1 cellular context compared by ENCODE assay signal in genomic region chr18:42961298-42961697, GRCh38.
TF ChIP-seq lines count a peak whose summit lies in the region.

No MANE protein-coding gene starts in this region.

TF ChIP-seq in H1, 55 proteins besides CTCF, POLR2A, EP300 and RAD21 (continued from another document):
- TF ChIP-seq, protein P1, sequence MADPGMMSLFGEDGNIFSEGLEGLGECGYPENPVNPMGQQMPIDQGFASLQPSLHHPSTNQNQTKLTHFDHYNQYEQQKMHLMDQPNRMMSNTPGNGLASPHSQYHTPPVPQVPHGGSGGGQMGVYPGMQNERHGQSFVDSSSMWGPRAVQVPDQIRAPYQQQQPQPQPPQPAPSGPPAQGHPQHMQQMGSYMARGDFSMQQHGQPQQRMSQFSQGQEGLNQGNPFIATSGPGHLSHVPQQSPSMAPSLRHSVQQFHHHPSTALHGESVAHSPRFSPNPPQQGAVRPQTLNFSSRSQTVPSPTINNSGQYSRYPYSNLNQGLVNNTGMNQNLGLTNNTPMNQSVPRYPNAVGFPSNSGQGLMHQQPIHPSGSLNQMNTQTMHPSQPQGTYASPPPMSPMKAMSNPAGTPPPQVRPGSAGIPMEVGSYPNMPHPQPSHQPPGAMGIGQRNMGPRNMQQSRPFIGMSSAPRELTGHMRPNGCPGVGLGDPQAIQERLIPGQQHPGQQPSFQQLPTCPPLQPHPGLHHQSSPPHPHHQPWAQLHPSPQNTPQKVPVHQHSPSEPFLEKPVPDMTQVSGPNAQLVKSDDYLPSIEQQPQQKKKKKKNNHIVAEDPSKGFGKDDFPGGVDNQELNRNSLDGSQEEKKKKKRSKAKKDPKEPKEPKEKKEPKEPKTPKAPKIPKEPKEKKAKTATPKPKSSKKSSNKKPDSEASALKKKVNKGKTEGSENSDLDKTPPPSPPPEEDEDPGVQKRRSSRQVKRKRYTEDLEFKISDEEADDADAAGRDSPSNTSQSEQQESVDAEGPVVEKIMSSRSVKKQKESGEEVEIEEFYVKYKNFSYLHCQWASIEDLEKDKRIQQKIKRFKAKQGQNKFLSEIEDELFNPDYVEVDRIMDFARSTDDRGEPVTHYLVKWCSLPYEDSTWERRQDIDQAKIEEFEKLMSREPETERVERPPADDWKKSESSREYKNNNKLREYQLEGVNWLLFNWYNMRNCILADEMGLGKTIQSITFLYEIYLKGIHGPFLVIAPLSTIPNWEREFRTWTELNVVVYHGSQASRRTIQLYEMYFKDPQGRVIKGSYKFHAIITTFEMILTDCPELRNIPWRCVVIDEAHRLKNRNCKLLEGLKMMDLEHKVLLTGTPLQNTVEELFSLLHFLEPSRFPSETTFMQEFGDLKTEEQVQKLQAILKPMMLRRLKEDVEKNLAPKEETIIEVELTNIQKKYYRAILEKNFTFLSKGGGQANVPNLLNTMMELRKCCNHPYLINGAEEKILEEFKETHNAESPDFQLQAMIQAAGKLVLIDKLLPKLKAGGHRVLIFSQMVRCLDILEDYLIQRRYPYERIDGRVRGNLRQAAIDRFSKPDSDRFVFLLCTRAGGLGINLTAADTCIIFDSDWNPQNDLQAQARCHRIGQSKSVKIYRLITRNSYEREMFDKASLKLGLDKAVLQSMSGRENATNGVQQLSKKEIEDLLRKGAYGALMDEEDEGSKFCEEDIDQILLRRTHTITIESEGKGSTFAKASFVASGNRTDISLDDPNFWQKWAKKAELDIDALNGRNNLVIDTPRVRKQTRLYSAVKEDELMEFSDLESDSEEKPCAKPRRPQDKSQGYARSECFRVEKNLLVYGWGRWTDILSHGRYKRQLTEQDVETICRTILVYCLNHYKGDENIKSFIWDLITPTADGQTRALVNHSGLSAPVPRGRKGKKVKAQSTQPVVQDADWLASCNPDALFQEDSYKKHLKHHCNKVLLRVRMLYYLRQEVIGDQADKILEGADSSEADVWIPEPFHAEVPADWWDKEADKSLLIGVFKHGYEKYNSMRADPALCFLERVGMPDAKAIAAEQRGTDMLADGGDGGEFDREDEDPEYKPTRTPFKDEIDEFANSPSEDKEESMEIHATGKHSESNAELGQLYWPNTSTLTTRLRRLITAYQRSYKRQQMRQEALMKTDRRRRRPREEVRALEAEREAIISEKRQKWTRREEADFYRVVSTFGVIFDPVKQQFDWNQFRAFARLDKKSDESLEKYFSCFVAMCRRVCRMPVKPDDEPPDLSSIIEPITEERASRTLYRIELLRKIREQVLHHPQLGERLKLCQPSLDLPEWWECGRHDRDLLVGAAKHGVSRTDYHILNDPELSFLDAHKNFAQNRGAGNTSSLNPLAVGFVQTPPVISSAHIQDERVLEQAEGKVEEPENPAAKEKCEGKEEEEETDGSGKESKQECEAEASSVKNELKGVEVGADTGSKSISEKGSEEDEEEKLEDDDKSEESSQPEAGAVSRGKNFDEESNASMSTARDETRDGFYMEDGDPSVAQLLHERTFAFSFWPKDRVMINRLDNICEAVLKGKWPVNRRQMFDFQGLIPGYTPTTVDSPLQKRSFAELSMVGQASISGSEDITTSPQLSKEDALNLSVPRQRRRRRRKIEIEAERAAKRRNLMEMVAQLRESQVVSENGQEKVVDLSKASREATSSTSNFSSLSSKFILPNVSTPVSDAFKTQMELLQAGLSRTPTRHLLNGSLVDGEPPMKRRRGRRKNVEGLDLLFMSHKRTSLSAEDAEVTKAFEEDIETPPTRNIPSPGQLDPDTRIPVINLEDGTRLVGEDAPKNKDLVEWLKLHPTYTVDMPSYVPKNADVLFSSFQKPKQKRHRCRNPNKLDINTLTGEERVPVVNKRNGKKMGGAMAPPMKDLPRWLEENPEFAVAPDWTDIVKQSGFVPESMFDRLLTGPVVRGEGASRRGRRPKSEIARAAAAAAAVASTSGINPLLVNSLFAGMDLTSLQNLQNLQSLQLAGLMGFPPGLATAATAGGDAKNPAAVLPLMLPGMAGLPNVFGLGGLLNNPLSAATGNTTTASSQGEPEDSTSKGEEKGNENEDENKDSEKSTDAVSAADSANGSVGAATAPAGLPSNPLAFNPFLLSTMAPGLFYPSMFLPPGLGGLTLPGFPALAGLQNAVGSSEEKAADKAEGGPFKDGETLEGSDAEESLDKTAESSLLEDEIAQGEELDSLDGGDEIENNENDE (IDR thresholded peaks at IDR 0.05; ENCODE audit: insufficient replicate concordance, low read length) = no peak
- TF ChIP-seq BCL11A (IDR thresholded peaks at IDR 0.05; ENCODE audit: low read depth in 2 of 2, low read length in 2 of 2) = no peak
- no peak for TF ChIP-seq SP2 (IDR thresholded peaks at IDR 0.05; ENCODE audit: low read length)
- no peak for TF ChIP-seq SIN3A (conservative IDR thresholded peaks at IDR 0.05 in 1 of 2, IDR thresholded peaks at IDR 0.05 in 1 of 2; ENCODE audit: low read depth in 1 of 2, low read length in 2 of 2)
- TF ChIP-seq, protein P2, sequence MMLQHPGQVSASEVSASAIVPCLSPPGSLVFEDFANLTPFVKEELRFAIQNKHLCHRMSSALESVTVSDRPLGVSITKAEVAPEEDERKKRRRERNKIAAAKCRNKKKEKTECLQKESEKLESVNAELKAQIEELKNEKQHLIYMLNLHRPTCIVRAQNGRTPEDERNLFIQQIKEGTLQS (IDR thresholded peaks at IDR 0.05; ENCODE audit: insufficient read depth, low read depth, low read length) = no peak
- TF ChIP-seq USF2 (IDR thresholded peaks at IDR 0.05; ENCODE audit: low read length) = no peak
- no peak for TF ChIP-seq POLR2AphosphoS5 (IDR thresholded peaks at IDR 0.05; ENCODE audit: low read depth, low read length)
- no peak for TF ChIP-seq CBX5 (IDR thresholded peaks at IDR 0.05; ENCODE audit: low read depth, low read length)
- TF ChIP-seq JUN (IDR thresholded peaks at IDR 0.05; ENCODE audit: low read depth, low read length) = no peak
- TF ChIP-seq CBX8 (IDR thresholded peaks at IDR 0.05; ENCODE audit: borderline replicate concordance, low read depth, low read length) = no peak
- TF ChIP-seq, protein P3, sequence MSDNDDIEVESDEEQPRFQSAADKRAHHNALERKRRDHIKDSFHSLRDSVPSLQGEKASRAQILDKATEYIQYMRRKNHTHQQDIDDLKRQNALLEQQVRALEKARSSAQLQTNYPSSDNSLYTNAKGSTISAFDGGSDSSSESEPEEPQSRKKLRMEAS (IDR thresholded peaks at IDR 0.05) = no peak
- no peak for TF ChIP-seq TAF7 (optimal IDR thresholded peaks at IDR 0.05; ENCODE audit: borderline replicate concordance, low read depth, low read length)
